Comparison of ENCODE assay signal across 21 cellular contexts in genomic region chr2:102765061-102765460, GRCh38.
"Had no signal": no experiment of that assay in that cellular context is flagged by ENCODE, and none has a peak within 500 bp of the region (broad histone marks: within the 10 kb centered on the region; RNA-seq: fewer than 3 reads in every experiment).

No MANE protein-coding gene starts in this region.

- H3K36me3 ChIP-seq: thoracic aorta had no signal

- FAIRE-seq: islet of Langerhans had no signal

- H3K4me3 ChIP-seq: dorsolateral prefrontal cortex, spleen, stomach, thoracic aorta, transverse colon had no signal

- H3K27me3 ChIP-seq: dorsolateral prefrontal cortex, heart left ventricle, spleen, stomach, transverse colon had no signal

- H3K4me1 ChIP-seq: spleen, stomach, transverse colon had no signal

- H3K27ac ChIP-seq: dorsolateral prefrontal cortex, spleen, stomach, thoracic aorta, transverse colon had no signal

- H3K9me3 ChIP-seq: heart left ventricle, spleen, stomach, thoracic aorta, transverse colon had no signal

- ATAC-seq: left ventricle myocardium superior; naive thymus-derived CD4-positive, alpha-beta T cell; stimulated activated naive B cell treated with anti-CD40 and anti-IgM and Interleukin-4, amounts not matched to agents 10 μg/mL and 1 μg/mL and 100 μg/mL, for 72 hours had no signal

- DNase-seq: central memory CD4-positive, alpha-beta T cell; cortex of kidney; dorsolateral prefrontal cortex; effector CD8-positive, alpha-beta T cell; foreskin melanocyte; heart left ventricle; hippocampal formation; kidney glomerular epithelial cell; left ventricle myocardium superior; mesendoderm; naive thymus-derived CD4-positive, alpha-beta T cell; nephron progenitor cell; spleen; stimulated activated CD4-positive, alpha-beta T cell treated with anti-CD3 and anti-CD28 coated beads, Interleukin-2, amount 100 ng/mL, for 24 hours; stimulated activated CD4-positive, alpha-beta T cell treated with anti-CD3 and anti-CD28 coated beads, Interleukin-4, amount 100 ng/mL, for 4 hours; stimulated activated naive B cell treated with anti-CD40 and anti-IgM and Interleukin-4, amounts not matched to agents 10 μg/mL and 1 μg/mL and 100 μg/mL, for 72 hours; stomach; substantia nigra; transverse colon had no signal
